In the genomic region with DNA sequence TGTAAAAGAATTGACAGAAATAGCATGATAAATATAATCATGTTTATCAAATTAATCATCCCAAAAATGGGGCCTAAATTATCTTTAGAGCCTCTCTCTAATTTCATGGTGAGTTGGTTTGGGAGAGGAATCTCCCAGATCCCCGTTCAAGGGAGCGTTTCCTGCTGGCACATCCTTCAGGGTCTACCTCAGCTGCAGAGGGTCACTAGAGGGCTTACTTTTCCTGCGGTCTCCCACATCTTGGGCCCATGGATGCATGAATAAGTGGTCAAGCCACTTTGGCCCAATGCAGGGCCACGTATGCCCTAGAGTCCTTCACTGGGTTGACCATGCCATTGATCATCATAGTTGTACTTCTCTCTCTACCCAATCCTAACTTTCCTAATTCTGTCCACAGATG, we compare ENCODE assay signal across 23 cellular contexts.
"Had no signal": no experiment of that assay in that cellular context is flagged by ENCODE, and none has a peak within 500 bp of the region (broad histone marks: within the 10 kb centered on the region; RNA-seq: fewer than 3 reads in every experiment).

No MANE protein-coding gene starts in this region.

- H3K27ac ChIP-seq: cardiac muscle cell, foreskin keratinocyte, left lung, sigmoid colon, transverse colon had no signal

- ATAC-seq: activated naive CD8-positive, alpha-beta T cell treated with anti-CD3 and anti-CD28 coated beads, Interleukin-2, amount 50 U/mL, for 24 hours; activated T-cell treated with anti-CD3 and anti-CD28 coated beads, Interleukin-2, amount 50 U/mL, for 72 hours; foreskin keratinocyte; natural killer cell; stimulated activated naive B cell treated with anti-CD40 and anti-IgM and Interleukin-4, amounts not matched to agents 10 μg/mL and 1 μg/mL and 100 μg/mL, for 72 hours; T-helper 17 cell had no signal

- H3K4me1 ChIP-seq: foreskin keratinocyte, transverse colon had no signal

- H3K36me3 ChIP-seq: cardiac muscle cell, left lung, sigmoid colon, transverse colon, uterus had no signal

- H3K27me3 ChIP-seq: cardiac muscle cell, foreskin keratinocyte, left lung, sigmoid colon, transverse colon, uterus had no signal

- H3K4me3 ChIP-seq: cardiac muscle cell, left lung, sigmoid colon, smooth muscle cell, transverse colon, uterus had no signal

- H3K9me3 ChIP-seq: left lung, sigmoid colon, transverse colon, uterus had no signal

- DNase-seq: activated CD4-positive, alpha-beta memory T cell treated with anti-CD3 and anti-CD28 coated beads, Interleukin-2, amount 10 ng/mL, durations not matched to agents 7 days and 5 days; activated CD4-positive, alpha-beta T cell treated with anti-CD3 and anti-CD28 coated beads for 4 hours; activated CD4-positive, CD25-positive, alpha-beta regulatory T cell; activated effector memory CD4-positive, alpha-beta T cell treated with Interleukin-2 at 50 U/mL for 16 hours; activated naive CD4-positive, alpha-beta T cell treated with anti-CD3 and anti-CD28 coated beads for 36 hours; activated naive CD8-positive, alpha-beta T cell treated with anti-CD3 and anti-CD28 coated beads, Interleukin-2, amount 50 U/mL, for 24 hours; activated T-cell treated with anti-CD3 and anti-CD28 coated beads, Interleukin-2, amount 50 U/mL, for 72 hours; effector CD4-positive, alpha-beta T cell; foreskin keratinocyte; left lung; midbrain; natural killer cell; retina; sigmoid colon; stimulated activated CD4-positive, alpha-beta T cell treated with anti-CD3 and anti-CD28 coated beads, Interleukin-15, amount 100 ng/mL, for 24 hours; stimulated activated CD4-positive, alpha-beta T cell treated with anti-CD3 and anti-CD28 coated beads, Interleukin-2, amount 100 ng/mL, for 48 hours; stimulated activated CD8-positive, alpha-beta memory T cell treated with anti-CD3 and anti-CD28 coated beads, Interleukin-4, amount 100 ng/mL, for 48 hours; stimulated activated naive B cell treated with anti-CD40 and anti-IgM and Interleukin-4, amounts not matched to agents 10 μg/mL and 1 μg/mL and 100 μg/mL, for 72 hours; T-helper 17 cell; transverse colon; uterus had no signal

- H3K4me2 ChIP-seq: smooth muscle cell had no signal
